8 cellular contexts compared by ENCODE assay signal in the genomic region with DNA sequence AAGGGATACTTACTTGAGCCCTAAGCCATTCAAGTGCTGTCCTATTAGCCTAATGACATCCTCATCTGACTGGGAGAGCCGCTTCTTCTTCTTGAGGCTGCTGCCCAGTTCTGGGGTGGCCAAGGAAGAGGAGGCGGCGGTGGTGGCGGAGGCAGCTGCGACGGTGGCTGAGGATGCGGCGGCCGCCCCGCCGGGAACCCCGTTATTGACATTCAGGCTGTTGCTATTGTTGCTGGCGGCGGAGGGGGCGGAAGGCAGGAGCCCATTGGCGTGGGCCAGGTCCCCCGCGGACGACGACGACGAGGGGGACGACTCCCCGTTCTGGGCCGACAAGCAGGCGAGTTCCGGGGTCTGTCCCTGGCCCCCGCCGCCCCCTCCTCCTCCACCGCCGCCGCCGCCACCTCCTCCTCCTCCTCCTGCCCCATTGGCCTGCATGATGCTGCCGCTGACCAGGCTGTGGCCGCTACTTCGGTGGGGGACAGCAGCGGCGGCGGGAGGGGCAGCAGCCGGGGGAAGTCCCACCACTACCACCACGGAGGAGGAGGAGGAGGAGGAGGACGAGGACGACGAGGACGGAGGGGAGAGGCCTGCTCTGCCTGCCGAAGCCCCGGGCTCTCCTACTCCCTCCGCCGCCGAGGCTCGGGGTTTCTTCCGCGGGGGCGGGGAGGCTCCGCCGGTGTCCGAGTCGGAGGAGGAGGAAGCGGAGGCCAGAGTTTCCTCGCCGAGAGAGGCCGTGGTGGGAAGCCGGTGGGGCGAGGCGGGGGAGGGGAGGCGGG. TPM values are rescaled to one million over a fixed set of nuclear protein-coding genes. Genes with fewer than 3 reads are reported as not detected.
DNase-seq lines count a peak whose midpoint lies in the region; ATAC-seq and TF ChIP-seq lines count a peak whose summit lies in the region.

No MANE protein-coding gene starts in this region.

- H3K9me3 ChIP-seq in BLaER1 treated with 17β-estradiol and CSF1 and Interleukin-3, amounts not matched to agents 10 nM and 100 nM (replicated peaks in 1 of 11), result no peaks in the 10 kb centered on the region

- H3K4me3 ChIP-seq in BLaER1 treated with 17β-estradiol and CSF1 and Interleukin-3, amounts not matched to agents 10 nM and 100 nM, result peak overlapping the region; percentile 73 to 89 (median 84)
- H3K4me3 ChIP-seq in kidney epithelial cell (ENCODE audit: low read depth, low read length), result peak overlapping the region; percentile 77

- peak; percentile 11 for ATAC-seq in HG03442 (IDR thresholded peaks at IDR 0.05; ENCODE audit: unreplicated experiment)

- peak overlapping the region; percentile 26 to 95 (median 87); a peak in 20 of 22 replicates for H3K4me2 ChIP-seq in BLaER1 treated with 17β-estradiol and CSF1 and Interleukin-3, amounts not matched to agents 10 nM and 100 nM

- no peaks in the 10 kb centered on the region for H3K27me3 ChIP-seq in BLaER1 treated with 17β-estradiol and CSF1 and Interleukin-3, amounts not matched to agents 10 nM and 100 nM
- H3K27me3 ChIP-seq in kidney epithelial cell (ENCODE audit: control insufficient read depth, insufficient read depth, low read length), result no peaks in the 10 kb centered on the region

- TF ChIP-seq CTCF in kidney epithelial cell (IDR thresholded peaks at IDR 0.05; ENCODE audit: insufficient read depth, low read length, poor library complexity, severe bottlenecking), result no peak

- peaks cover 13 to 49% (median 43%) of the 10 kb centered on the region in 11 experiments for H4K20me1 ChIP-seq in BLaER1 treated with 17β-estradiol and CSF1 and Interleukin-3, amounts not matched to agents 10 nM and 100 nM

- peak overlapping the region; percentile 82 to 91 (median 88) for H3K27ac ChIP-seq in BLaER1 treated with 17β-estradiol and CSF1 and Interleukin-3, amounts not matched to agents 10 nM and 100 nM

- DNase-seq in UCSD-AML1 (lab: John Stamatoyannopoulos, UW; ENCODE audit: unreplicated experiment) (peak; percentile 47), kidney epithelial cell (ENCODE audit: low read depth) (no peak), superior temporal gyrus (ENCODE audit: extremely low spot score) (no peak), epidermal melanocyte (ENCODE audit: insufficient read length, low spot score) (no peak)
- DNase-seq in central memory CD4-positive, alpha-beta T cell, result peak; percentile 59
- peak; percentile 44 to 46 for DNase-seq in stimulated activated CD4-positive, alpha-beta T cell treated with anti-CD3 and anti-CD28 coated beads, Interleukin-2, amount 100 ng/mL, for 24 hours

- H3K9ac ChIP-seq in BLaER1 treated with 17β-estradiol and CSF1 and Interleukin-3, amounts not matched to agents 10 nM and 100 nM, result peak overlapping the region; percentile 86 to 96 (median 93)

- peaks cover 11 to 18% (median 16%) of the 10 kb centered on the region in 11 experiments for H3K36me3 ChIP-seq in BLaER1 treated with 17β-estradiol and CSF1 and Interleukin-3, amounts not matched to agents 10 nM and 100 nM
- no peaks in the 10 kb centered on the region for H3K36me3 ChIP-seq in kidney epithelial cell (ENCODE audit: control insufficient read depth, insufficient read depth, low read length)

- peaks cover 30 to 58% (median 43%) of the 10 kb centered on the region in 10 experiments for H3K4me1 ChIP-seq in BLaER1 treated with 17β-estradiol and CSF1 and Interleukin-3, amounts not matched to agents 10 nM and 100 nM

RNA-seq across cellular contexts. Expression of a gene that starts 0.7 kb away (rescaled TPM):
- 38.8 and 40.0 TPM in 2 replicates for total RNA-seq in kidney epithelial cell

Comparison
In these comparisons a context has a peak if more than half of its experiments do, and no peak if none do; other contexts are left out.
1. DNase-seq: peak in UCSD-AML1 (single experiment), central memory CD4-positive, alpha-beta T cell (single experiment) and stimulated activated CD4-positive, alpha-beta T cell treated with anti-CD3 and anti-CD28 coated beads, Interleukin-2, amount 100 ng/mL, for 24 hours (2 of 2); none in kidney epithelial cell (single experiment), superior temporal gyrus (single experiment) and epidermal melanocyte (single experiment).